Comparison of ENCODE assay signal across 15 cellular contexts in genomic region chr14:89444536-89445125, GRCh38. TPM values are rescaled to one million over a fixed set of nuclear protein-coding genes. Genes with fewer than 3 reads are reported as not detected.
DNase-seq lines count a peak whose midpoint lies in the region; ATAC-seq and TF ChIP-seq lines count a peak whose summit lies in the region.
"Had no signal": no experiment of that assay in that cellular context is flagged by ENCODE, and none has a peak within 500 bp of the region (broad histone marks: within the 10 kb centered on the region; RNA-seq: fewer than 3 reads in every experiment).

No MANE protein-coding gene starts in this region.

- no peaks in the 10 kb centered on the region for H3K9me2 ChIP-seq in GM23338 (ENCODE audit: insufficient read depth)

- ATAC-seq in GM23338, result no peak
- ATAC-seq: PC-3 had no signal

- H3K4me1 Mint-ChIP-seq in CD14-positive monocyte, result peaks cover 67% of the 10 kb centered on the region
- peaks cover 54% of the 10 kb centered on the region for H3K4me1 Mint-ChIP-seq in GM23338
- H3K4me1 Mint-ChIP-seq in activated naive CD8-positive, alpha-beta T cell (ENCODE audit: low read depth), result peaks cover 80% of the 10 kb centered on the region
- peaks cover 30% of the 10 kb centered on the region for H3K4me1 Mint-ChIP-seq in mesothelial cell of epicardium

- TF ChIP-seq CTCF in CD14-positive monocyte (IDR thresholded peaks at IDR 0.05) (no peak), GM23338 (conservative IDR thresholded peaks at IDR 0.05; ENCODE audit: low read depth in 2 of 2) (no peak), mesothelial cell of epicardium (IDR thresholded peaks at IDR 0.05; ENCODE audit: unreplicated experiment) (no peak)

- peaks cover 50% of the 10 kb centered on the region for H3K79me2 ChIP-seq in GM23338 (replicated peaks; ENCODE audit: insufficient read depth)

- no peak overlapping the region for H3K4me3 Mint-ChIP-seq in CD14-positive monocyte
- no peak overlapping the region for H3K4me3 Mint-ChIP-seq in GM23338
- H3K4me3 Mint-ChIP-seq in activated naive CD8-positive, alpha-beta T cell, result peak overlapping the region; percentile 79
- no peak overlapping the region for H3K4me3 Mint-ChIP-seq in mesothelial cell of epicardium

- intact Hi-C loops in CD14-positive monocyte (cut with micrococcal nuclease), result loop anchor here (5.0 kb wide), 2 partner anchors 33 to 43 kb away; no protein-coding TSS in a partner anchor

- peaks cover 8% of the 10 kb centered on the region in 2 donors for H3K36me3 Mint-ChIP-seq in CD14-positive monocyte
- peaks cover 16% of the 10 kb centered on the region for H3K36me3 Mint-ChIP-seq in GM23338 (ENCODE audit: low read depth)
- H3K36me3 Mint-ChIP-seq in activated naive CD8-positive, alpha-beta T cell, result peaks cover 10% of the 10 kb centered on the region
- peaks cover 4% of the 10 kb centered on the region for H3K36me3 Mint-ChIP-seq in mesothelial cell of epicardium

- peaks cover 21% of the 10 kb centered on the region for H3F3A ChIP-seq in GM23338 (replicated peaks; ENCODE audit: low read depth)

- H3K9me3 Mint-ChIP-seq in CD14-positive monocyte (peaks cover 0 to 2% (median 0%) of the 10 kb centered on the region in 7 donors), GM23338 (no peaks in the 10 kb centered on the region), mesothelial cell of epicardium (no peaks in the 10 kb centered on the region)
- H3K9me3 Mint-ChIP-seq in activated naive CD8-positive, alpha-beta T cell (ENCODE audit: low read depth), result no peaks in the 10 kb centered on the region

- H3K4me3 ChIP-seq in GM23338, result no peak overlapping the region

- H3K36me3 ChIP-seq in GM23338 (ENCODE audit: insufficient read depth), result no peaks in the 10 kb centered on the region

- H4K20me1 ChIP-seq in GM23338 (replicated peaks; ENCODE audit: insufficient read depth), result no peaks in the 10 kb centered on the region

- H3K27ac ChIP-seq in GM23338 (ENCODE audit: low read depth), result peak overlapping the region; percentile 98

- peaks cover 34% of the 10 kb centered on the region for H3K4me1 ChIP-seq in GM23338 (ENCODE audit: insufficient read depth)

- no peak overlapping the region for H2AFZ ChIP-seq in GM23338

- H3K27ac Mint-ChIP-seq in CD14-positive monocyte (peak overlapping the region; percentile 93 to 98 (median 98)), GM23338 (peak overlapping the region; percentile 74; the same call in 1 of the 2 replicates), mesothelial cell of epicardium (peak overlapping the region; percentile 72)
- H3K27ac Mint-ChIP-seq in activated naive CD8-positive, alpha-beta T cell, result peak overlapping the region; percentile 96

- no peak overlapping the region for H3K4me2 ChIP-seq in GM23338

- H3K27me3 Mint-ChIP-seq in CD14-positive monocyte (ENCODE audit: low read depth in 3 of 3) (peaks cover 0 to 3% (median 0%) of the 10 kb centered on the region in 3 donors), GM23338 (ENCODE audit: insufficient read depth, low read depth, poor library complexity) (peaks cover 28% of the 10 kb centered on the region), mesothelial cell of epicardium (ENCODE audit: low read depth) (no peaks in the 10 kb centered on the region)
- H3K27me3 Mint-ChIP-seq in activated naive CD8-positive, alpha-beta T cell, result no peaks in the 10 kb centered on the region

- no peaks in the 10 kb centered on the region for H3K27me3 ChIP-seq in GM23338 (ENCODE audit: insufficient read depth)

- DNase-seq in CD14-positive monocyte (ENCODE audit: low spot score) (no peak), GM23338 (ENCODE audit: low spot score) (no peak), mesothelial cell of epicardium (ENCODE audit: low spot score in 2 of 2, unreplicated experiment in 2 of 2) (no peak), LoVo (ENCODE audit: low spot score) (no peak), NCI-H345 treated with DMSO at 0.1 percent for 48 hours (lab: John Stamatoyannopoulos, UW; ENCODE audit: unreplicated experiment) (no peak), NCI-H2227 treated with DMSO at 0.1 percent for 48 hours (lab: John Stamatoyannopoulos, UW) (no peak), NCI-H128 (lab: John Stamatoyannopoulos, UW; ENCODE audit: unreplicated experiment) (no peak)
- DNase-seq: activated effector memory CD4-positive, alpha-beta T cell treated with Interleukin-2 at 50 U/mL for 16 hours; cortex of kidney; foreskin melanocyte; kidney glomerular epithelial cell; NCI-H2107; nucleus accumbens; PC-3 had no signal

TF ChIP-seq in GM23338, 12 proteins besides CTCF, POLR2A, EP300 and RAD21 (continues in another document):
- no peak for TF ChIP-seq CREB1 (CRISPR knock-in tag; IDR thresholded peaks at IDR 0.05; ENCODE audit: low read depth)
- no peak for TF ChIP-seq EZH2phosphoT487 (IDR thresholded peaks at IDR 0.05; ENCODE audit: unreplicated experiment)
- no peak for TF ChIP-seq ZNF331 (CRISPR knock-in tag; IDR thresholded peaks at IDR 0.05; ENCODE audit: low read depth)
- no peak for TF ChIP-seq ETS1 (IDR thresholded peaks at IDR 0.05)
- TF ChIP-seq NANOG (IDR thresholded peaks at IDR 0.05; ENCODE audit: borderline replicate concordance), result no peak
- TF ChIP-seq EZH2 (IDR thresholded peaks at IDR 0.05; ENCODE audit: low read depth, unreplicated experiment), result no peak
- TF ChIP-seq REST (IDR thresholded peaks at IDR 0.05; ENCODE audit: unreplicated experiment), result no peak

RNA-seq across cellular contexts. Expression of gene FOXN3, which starts 27.6 kb away (rescaled TPM):
- polyA plus RNA-seq in CD14-positive monocyte, result 10 to 100 TPM; 38.7 to 42.0 TPM
- total RNA-seq in GM23338 (2014; rRNA removed; shearing (Covaris generic)), result 149 and 167 TPM in 2 replicates
- 88.3 and 98.9 TPM in 2 replicates for polyA plus RNA-seq in GM23338 (2016; fragmentation: Nextera tagmentation; extraction: Ambion mirVana)
- 114 to 124 TPM (median 120 TPM) in 3 replicates for total RNA-seq in mesothelial cell of epicardium
